Comparison of ENCODE assay signal across 22 cellular contexts in genomic region chr1:44651069-44651468, GRCh38. TPM values are rescaled to one million over a fixed set of nuclear protein-coding genes. Genes with fewer than 3 reads are reported as not detected.
A peak's percentile ranks its signal among the peaks of the same experiment; 100 is the strongest.
DNase-seq lines count a peak whose midpoint lies in the region; ATAC-seq, FAIRE-seq and TF ChIP-seq lines count a peak whose summit lies in the region.
"Had no signal": no experiment of that assay in that cellular context is flagged by ENCODE, and none has a peak within 500 bp of the region (broad histone marks: within the 10 kb centered on the region; RNA-seq: fewer than 3 reads in every experiment).

No MANE protein-coding gene starts in this region.

- H3K27me3 ChIP-seq in breast epithelium (no peaks in the 10 kb centered on the region), GM12878 (replicated peaks in 1 of 2; ENCODE audit: control insufficient read depth in 2 of 2, insufficient read depth in 2 of 2, low read length in 1 of 2) (no peaks in the 10 kb centered on the region), HepG2 (ENCODE audit: control insufficient read depth in 1 of 2, insufficient read depth in 2 of 2, low read length in 2 of 2) (no peaks in the 10 kb centered on the region)
- H3K27me3 ChIP-seq: BLaER1 treated with 17β-estradiol and CSF1 and Interleukin-3, amounts not matched to agents 10 nM and 100 nM; SJSA1 had no signal

- H3K9me3 ChIP-seq in breast epithelium (no peaks in the 10 kb centered on the region), GM12878 (replicated peaks; ENCODE audit: control insufficient read depth, insufficient read depth, low read length) (no peaks in the 10 kb centered on the region), HepG2 (ENCODE audit: low read length) (no peaks in the 10 kb centered on the region)
- H3K9me3 ChIP-seq: BLaER1 treated with 17β-estradiol and CSF1 and Interleukin-3, amounts not matched to agents 10 nM and 100 nM had no signal

- no peak overlapping the region for H3K9ac ChIP-seq in GM12878 (ENCODE audit: control insufficient read depth, insufficient read depth, low read length)
- no peak overlapping the region for H3K9ac ChIP-seq in HepG2 (ENCODE audit: insufficient read depth, low read depth, low read length)
- H3K9ac ChIP-seq: BLaER1 treated with 17β-estradiol and CSF1 and Interleukin-3, amounts not matched to agents 10 nM and 100 nM had no signal

- no peak for ATAC-seq in GM12878
- ATAC-seq in HepG2: no peak
- no peak for ATAC-seq in GM19467 (IDR thresholded peaks at IDR 0.05; ENCODE audit: unreplicated experiment)

- no peak overlapping the region for H3K4me2 ChIP-seq in GM12878 (ENCODE audit: control insufficient read depth, insufficient read depth)
- H3K4me2 ChIP-seq in HepG2 (ENCODE audit: low read depth, low read length): no peak overlapping the region
- H3K4me2 ChIP-seq: BLaER1 treated with 17β-estradiol and CSF1 and Interleukin-3, amounts not matched to agents 10 nM and 100 nM; PC-9 had no signal

- H3K79me2 ChIP-seq in GM12878 (ENCODE audit: control insufficient read depth, insufficient read depth, low read length) (no peaks in the 10 kb centered on the region), HepG2 (ENCODE audit: insufficient read depth, low read length) (no peaks in the 10 kb centered on the region)

- H3K9me3 Mint-ChIP-seq in MCF 10A (ENCODE audit: unreplicated experiment): no peaks in the 10 kb centered on the region
- no peaks in the 10 kb centered on the region for H3K9me3 Mint-ChIP-seq in activated T-helper 1 cell treated with anti-CD3 and anti-CD28 coated beads, Interleukin-12 subunit alpha, Interleukin-12 subunit beta, Interleukin-2, Interleukin-4 antibody, amounts not matched to agents 30 ng/mL and 10 ng/mL and 1 ng/mL, durations not matched to agents 14 hours and 24 hours and 36 hours
- H3K9me3 Mint-ChIP-seq: CD8-positive, alpha-beta memory T cell; H9 had no signal

- no peak for FAIRE-seq in GM12878 (lab: Jason Lieb, UNC)
- FAIRE-seq in HepG2 (lab: Jason Lieb, UNC): no peak
- FAIRE-seq: GM19239 had no signal

- H3K4me1 Mint-ChIP-seq in MCF 10A (ENCODE audit: insufficient read depth, unreplicated experiment): no peaks in the 10 kb centered on the region
- no peaks in the 10 kb centered on the region for H3K4me1 Mint-ChIP-seq in activated T-helper 1 cell treated with anti-CD3 and anti-CD28 coated beads, Interleukin-12 subunit alpha, Interleukin-12 subunit beta, Interleukin-2, Interleukin-4 antibody, amounts not matched to agents 30 ng/mL and 10 ng/mL and 1 ng/mL, durations not matched to agents 14 hours and 24 hours and 36 hours (ENCODE audit: low read depth)

- no peaks in the 10 kb centered on the region for H3K27me3 Mint-ChIP-seq in MCF 10A (ENCODE audit: insufficient read depth, unreplicated experiment)
- H3K27me3 Mint-ChIP-seq in activated T-helper 1 cell treated with anti-CD3 and anti-CD28 coated beads, Interleukin-12 subunit alpha, Interleukin-12 subunit beta, Interleukin-2, Interleukin-4 antibody, amounts not matched to agents 30 ng/mL and 10 ng/mL and 1 ng/mL, durations not matched to agents 14 hours and 24 hours and 36 hours (ENCODE audit: insufficient read depth): no peaks in the 10 kb centered on the region
- H3K27me3 Mint-ChIP-seq: CD8-positive, alpha-beta memory T cell had no signal

- no peak overlapping the region for H3K27ac Mint-ChIP-seq in MCF 10A (ENCODE audit: low read depth, unreplicated experiment)
- H3K27ac Mint-ChIP-seq in activated T-helper 1 cell treated with anti-CD3 and anti-CD28 coated beads, Interleukin-12 subunit alpha, Interleukin-12 subunit beta, Interleukin-2, Interleukin-4 antibody, amounts not matched to agents 30 ng/mL and 10 ng/mL and 1 ng/mL, durations not matched to agents 14 hours and 24 hours and 36 hours: no peak overlapping the region

- CTCF ChIA-PET in MCF 10A (lab: Yijun Ruan, JAX) (interaction anchor here (1.3 to 4.4 kb wide), 8 partner anchors 10 to 646 kb away, joined by 3 to 70 read pairs (median 31); partner anchors contain the start of genes ARMH1 and TMEM53), GM12878 (lab: Yijun Ruan, JAX) (interaction anchor here (1.0 to 4.4 kb wide), 8 partner anchors 18 to 302 kb away, joined by 4 to 76 read pairs (median 32); partner anchors contain the start of genes ARMH1 and TMEM53), HepG2 (lab: Yijun Ruan, JAX; ENCODE audit: low intra/inter-chr PET ratio, low total read pairs) (no interaction called here)

- H3K4me3 ChIP-seq in breast epithelium (no peak overlapping the region), GM12878 (no peak overlapping the region), HepG2 (replicated peaks in 1 of 3; ENCODE audit: insufficient read depth in 1 of 3, low read depth in 2 of 3, low read length in 3 of 3) (no peak overlapping the region)
- H3K4me3 ChIP-seq: BLaER1 treated with 17β-estradiol and CSF1 and Interleukin-3, amounts not matched to agents 10 nM and 100 nM; PC-9; SJSA1 had no signal

- SMC1A ChIA-PET in GM12878 (lab: Charles Lee; ENCODE audit: uncharacterized antibody, unreplicated experiment): interaction anchor here (2.8 to 3.0 kb wide), 4 partner anchors 18 to 272 kb away, joined by 12 to 32 read pairs (median 16); partner anchors contain the start of genes ARMH1 and TMEM53

- TF ChIP-seq EP300 in GM12878 (IDR thresholded peaks at IDR 0.05; ENCODE audit: borderline replicate concordance in 1 of 2, control insufficient read depth in 1 of 2, low read depth in 2 of 2, low read length in 2 of 2) (no peak), HepG2 (IDR thresholded peaks at IDR 0.05; ENCODE audit: low read depth in 2 of 2, low read length in 2 of 2) (no peak), HepG2 (CRISPR knock-in tag; IDR thresholded peaks at IDR 0.05; ENCODE audit: borderline replicate concordance) (no peak)

- intact Hi-C loops in MCF 10A (cut with micrococcal nuclease) (no loop called here), breast epithelium (cut with DNase I; ENCODE audit: low total_unique reads) (no loop called here), GM12878 (cut with micrococcal nuclease; ENCODE audit: unreplicated experiment) (loop anchor here (5.0 to 10.0 kb wide), 2 partner anchors 274 to 436 kb away; partner anchors contain the start of gene DMAP1), HepG2 (cut with micrococcal nuclease; ENCODE audit: unreplicated experiment) (loop anchor here (5.0 kb wide), 1 partner anchor 56 kb away; no protein-coding TSS in a partner anchor)
- intact Hi-C loops in activated T-helper 1 cell treated with anti-CD3 and anti-CD28 coated beads, Interleukin-12 subunit alpha, Interleukin-12 subunit beta, Interleukin-2, Interleukin-4 antibody, amounts not matched to agents 30 ng/mL and 10 ng/mL and 1 ng/mL, durations not matched to agents 14 hours and 24 hours and 36 hours (cut with micrococcal nuclease): no loop called here

- 71% methylated on average over 8 of the region's 8 CpGs for WGBS in GM12878 (ENCODE audit: insufficient coverage, insufficient replicate concordance, low lambda C conversion rate, missing lambda C conversion rate)
- 98% methylated on average over 8 of the region's 8 CpGs for WGBS in HepG2 (ENCODE audit: low lambda C conversion rate)

- POLR2A ChIA-PET in MCF 10A (lab: Yijun Ruan, JAX): interaction anchor here (1.3 to 3.0 kb wide), 3 partner anchors 10 to 438 kb away, joined by 4 to 11 read pairs (median 4); partner anchors contain the start of gene DMAP1
- POLR2A ChIA-PET in GM12878 (lab: Charles Lee): interaction anchor here (0.6 kb wide), 1 partner anchor 17 kb away, joined by 4 read pairs; no protein-coding TSS in a partner anchor
- POLR2A ChIA-PET in HepG2 (lab: Yijun Ruan, JAX): interaction anchor here (1.1 to 3.7 kb wide), 2 partner anchors 10 to 19 kb away, joined by 4 to 25 read pairs; no protein-coding TSS in a partner anchor

- DNase-seq in MCF 10A (ENCODE audit: unreplicated experiment) (no peak), breast epithelium (ENCODE audit: low spot score in 2 of 2) (no peak), GM12878 (ENCODE audit: low read depth, low spot score) (no peak), HepG2 (ENCODE audit: low spot score) (no peak), NCI-H2171 (lab: John Stamatoyannopoulos, UW) (no peak), epidermal melanocyte (ENCODE audit: insufficient read length, low spot score) (no peak)
- DNase-seq in activated T-helper 1 cell treated with anti-CD3 and anti-CD28 coated beads, Interleukin-12 subunit alpha, Interleukin-12 subunit beta, Interleukin-2, Interleukin-4 antibody, amounts not matched to agents 30 ng/mL and 10 ng/mL and 1 ng/mL, durations not matched to agents 14 hours and 24 hours and 36 hours (ENCODE audit: low spot score): no peak
- DNase-seq: 8988T; CD8-positive, alpha-beta memory T cell; DMS153; EL; MV-4-11; NCI-H1930; NCI-H2171 treated with DMSO at 0.1 percent for 48 hours; NCI-H446 treated with DMSO at 0.1 percent for 48 hours; PC-9 had no signal

- H3K4me1 ChIP-seq in breast epithelium: no peaks in the 10 kb centered on the region
- H3K4me1 ChIP-seq in GM12878 (ENCODE audit: control insufficient read depth, insufficient read depth, low read length): no peaks in the 10 kb centered on the region
- peaks cover 14% of the 10 kb centered on the region for H3K4me1 ChIP-seq in HepG2 (ENCODE audit: insufficient read depth, low read length)
- H3K4me1 ChIP-seq: BLaER1 treated with 17β-estradiol and CSF1 and Interleukin-3, amounts not matched to agents 10 nM and 100 nM; SJSA1 had no signal

- no peak overlapping the region for H3K4me3 Mint-ChIP-seq in MCF 10A (ENCODE audit: unreplicated experiment)
- no peak overlapping the region for H3K4me3 Mint-ChIP-seq in activated T-helper 1 cell treated with anti-CD3 and anti-CD28 coated beads, Interleukin-12 subunit alpha, Interleukin-12 subunit beta, Interleukin-2, Interleukin-4 antibody, amounts not matched to agents 30 ng/mL and 10 ng/mL and 1 ng/mL, durations not matched to agents 14 hours and 24 hours and 36 hours
- H3K4me3 Mint-ChIP-seq: CD8-positive, alpha-beta memory T cell; H9 had no signal

- TF ChIP-seq CTCF in MCF 10A (IDR thresholded peaks at IDR 0.05; ENCODE audit: unreplicated experiment) (no peak), breast epithelium (IDR thresholded peaks at IDR 0.05) (no peak), GM12878 (IDR thresholded peaks at IDR 0.05 in 2 of 3, conservative IDR thresholded peaks at IDR 0.05 in 1 of 3; ENCODE audit: control insufficient read depth in 2 of 3, extremely low read depth in 1 of 3, insufficient read depth in 1 of 3, low read depth in 3 of 3, low read length in 3 of 3) (no peak), HepG2 (CRISPR knock-in tag; IDR thresholded peaks at IDR 0.05) (no peak)

- H2AFZ ChIP-seq in GM12878 (ENCODE audit: control insufficient read depth, low read depth, low read length): no peak overlapping the region
- H2AFZ ChIP-seq in HepG2 (ENCODE audit: low read length): no peak overlapping the region
- H2AFZ ChIP-seq: PC-9 had no signal

- no peak for TF ChIP-seq RAD21 in GM12878 (IDR thresholded peaks at IDR 0.05; ENCODE audit: insufficient read depth, low read depth, low read length)
- no peak for TF ChIP-seq RAD21 in HepG2 (CRISPR knock-in tag; IDR thresholded peaks at IDR 0.05)

- TF ChIP-seq POLR2A in breast epithelium (IDR thresholded peaks at IDR 0.05) (no peak), GM12878 (IDR thresholded peaks at IDR 0.05; ENCODE audit: low read depth, low read length) (no peak), HepG2 (IDR thresholded peaks at IDR 0.05; ENCODE audit: insufficient read depth in 1 of 2, low read depth in 2 of 2, low read length in 2 of 2) (0 out of 4 replicates have a peak, but pooled peaks of 1 of the 2 experiments have one; percentile 2)

- BruUV-seq in MCF 10A (replicated peaks; lab: Mats Ljungman, UMichigan) (TSS peak; percentile 65), GM12878 (replicated peaks; lab: Mats Ljungman, UMichigan) (TSS peak; percentile 59), HepG2 (replicated peaks; lab: Mats Ljungman, UMichigan) (no TSS peak)

- H3K36me3 ChIP-seq in breast epithelium: no peaks in the 10 kb centered on the region
- peaks cover 19% of the 10 kb centered on the region in 2 experiments for H3K36me3 ChIP-seq in GM12878 (ENCODE audit: control insufficient read depth in 2 of 2, insufficient read depth in 2 of 2, low read length in 1 of 2)
- peaks cover 35 to 57% of the 10 kb centered on the region in 2 experiments for H3K36me3 ChIP-seq in HepG2 (replicated peaks in 1 of 2; ENCODE audit: control insufficient read depth in 1 of 2, insufficient read depth in 2 of 2, low read length in 2 of 2)

- in situ Hi-C loops in GM12878 (cut with MboI) (no loop called here), HepG2 (cut with HindIII; ENCODE audit: extremely low pct_ligation_motif_present, low pct_unique_long_range_greater_than_20kb) (loop anchor here (5.0 kb wide), 1 partner anchor 44 kb away; no protein-coding TSS in a partner anchor)

- H3K27ac ChIP-seq in breast epithelium (no peak overlapping the region), GM12878 (ENCODE audit: control insufficient read depth, insufficient read depth) (no peak overlapping the region), HepG2 (ENCODE audit: extremely low read length, insufficient read depth, low read length) (no peak overlapping the region)
- H3K27ac ChIP-seq: BLaER1 treated with 17β-estradiol and CSF1 and Interleukin-3, amounts not matched to agents 10 nM and 100 nM; PC-9; SJSA1 had no signal

- H3K36me3 Mint-ChIP-seq in MCF 10A (ENCODE audit: insufficient read depth, unreplicated experiment): peaks cover 26% of the 10 kb centered on the region
- H3K36me3 Mint-ChIP-seq in activated T-helper 1 cell treated with anti-CD3 and anti-CD28 coated beads, Interleukin-12 subunit alpha, Interleukin-12 subunit beta, Interleukin-2, Interleukin-4 antibody, amounts not matched to agents 30 ng/mL and 10 ng/mL and 1 ng/mL, durations not matched to agents 14 hours and 24 hours and 36 hours (ENCODE audit: low read depth): peaks cover 29% of the 10 kb centered on the region

- RAD21 ChIA-PET in GM12878 (lab: Charles Lee; ENCODE audit: unreplicated experiment): interaction anchor here (0.9 to 2.9 kb wide), 3 partner anchors 27 to 273 kb away, joined by 3 to 15 read pairs (median 4); no protein-coding TSS in a partner anchor

- no peaks in the 10 kb centered on the region for H4K20me1 ChIP-seq in GM12878 (ENCODE audit: control insufficient read depth, insufficient read depth)
- H4K20me1 ChIP-seq in HepG2 (ENCODE audit: insufficient read depth, low read length): no peaks in the 10 kb centered on the region

RNA-seq across cellular contexts. Expression of gene TMEM53, which starts 23.2 kb away (rescaled TPM):
- total RNA-seq in MCF 10A (2022) (2.2 TPM in 2 replicates), breast epithelium (1 to 10 TPM; 8.3 to 9.4 (median 9.2) TPM), GM12878 (2014; rRNA removed) (11.7 and 16.7 TPM in 2 replicates), GM12878 (2014; rRNA removed; fragmentation: Illumina TruSeq; extraction: Trizol) (6.9 and 7.1 TPM in 2 replicates), GM12878 (2021) (13.2 and 13.8 TPM in 2 replicates), HepG2 (2016; rRNA removed; fragmentation: Illumina TruSeq; extraction: Trizol) (12.6 and 13.8 TPM in 2 replicates)
- 6.8 and 6.9 TPM in 2 replicates for total RNA-seq in GM12878 (2013; cell fraction: nucleolus; rRNA removed)
- polyA plus RNA-seq in GM12878 (2011; ENCODE audit: low read depth): 4.5 TPM
- polyA plus RNA-seq in GM12878 (2011; rRNA removed) (3.8 and 6.6 TPM in 2 replicates), GM12878 (2014; fragmentation: Illumina TruSeq; extraction: Trizol) (4.6 and 8.4 TPM in 2 replicates), GM12878 (2014; fragmentation: Nextera tagmentation; extraction: Ambion mirVana) (1 to 10 TPM; 3.1 to 6.2 TPM), GM12878 (2014; rRNA removed) (17.4 and 18.4 TPM in 2 replicates), GM12878 (2016; fragmentation: Nextera tagmentation; extraction: Ambion mirVana) (10 to 100 TPM; 22.5 to 23.9 TPM), HepG2 (2011; rRNA removed) (20.2 and 22.3 TPM in 2 replicates)
- 15.3 and 18.0 TPM in 2 replicates for polyA plus RNA-seq in GM12878 (2011; cell fraction: cytosol; rRNA removed)
- polyA plus RNA-seq in GM12878 (2011; cell fraction: nucleus; rRNA removed): 10.2 and 12.0 TPM in 2 replicates
- 10.5 and 12.2 TPM in 2 replicates for polyA plus RNA-seq in GM12878 (2012)
- 5.7 and 11.4 TPM in 2 replicates for polyA minus RNA-seq in GM12878 (2011; rRNA and poly(A)+ RNA removed)
- polyA minus RNA-seq in GM12878 (2011; cell fraction: cytosol; rRNA and poly(A)+ RNA removed): 5.7 and 6.1 TPM in 2 replicates
- polyA minus RNA-seq in GM12878 (2011; cell fraction: nucleus; rRNA and poly(A)+ RNA removed): 2.7 and 3.1 TPM in 2 replicates
- 9.7 and 10.8 TPM in 2 replicates for total RNA-seq in HepG2 (2016; cell fraction: cytosol; rRNA removed; fragmentation: Illumina TruSeq; extraction: Trizol; ENCODE audit: low read depth)
- total RNA-seq in HepG2 (2016; cell fraction: insoluble cytoplasmic fraction; rRNA removed; fragmentation: Illumina TruSeq; extraction: Trizol): 11.0 and 12.5 TPM in 2 replicates
- 11.8 and 17.4 TPM in 2 replicates for total RNA-seq in HepG2 (2016; cell fraction: membrane; rRNA removed; fragmentation: Illumina TruSeq; extraction: Trizol)
- total RNA-seq in HepG2 (2016; cell fraction: nucleus; rRNA removed; fragmentation: Illumina TruSeq; extraction: Trizol): 5.8 and 7.3 TPM in 2 replicates
- 23.3 and 31.3 TPM in 2 replicates for polyA plus RNA-seq in HepG2 (2011; cell fraction: cytosol; rRNA removed)
- 16.1 and 17.2 TPM in 2 replicates for polyA plus RNA-seq in HepG2 (2011; cell fraction: nucleus; rRNA removed)
- polyA plus RNA-seq in HepG2 (2012): 14.0 and 14.1 TPM in 2 replicates
- polyA plus RNA-seq in HepG2 (2016; cell fraction: cytosol; fragmentation: Illumina TruSeq; extraction: Trizol; ENCODE audit: low read depth): 17.0 and 20.1 TPM in 2 replicates
- polyA plus RNA-seq in HepG2 (2016; cell fraction: insoluble cytoplasmic fraction; fragmentation: Illumina TruSeq; extraction: Trizol; ENCODE audit: low read depth): 14.9 and 21.4 TPM in 2 replicates
- polyA plus RNA-seq in HepG2 (2016; cell fraction: membrane; fragmentation: Illumina TruSeq; extraction: Trizol; ENCODE audit: low read depth): 17.6 and 20.4 TPM in 2 replicates
- 14.6 and 19.8 TPM in 2 replicates for polyA plus RNA-seq in HepG2 (2016; cell fraction: nucleus; fragmentation: Illumina TruSeq; extraction: Trizol; ENCODE audit: insufficient read depth, low read depth)
- polyA minus RNA-seq in HepG2 (2011; rRNA and poly(A)+ RNA removed; ENCODE audit: low replicate concordance): 19.3 and 62.1 TPM in 2 replicates
- polyA minus RNA-seq in HepG2 (2011; cell fraction: cytosol; rRNA and poly(A)+ RNA removed): 18.5 and 20.3 TPM in 2 replicates
- 5.9 and 6.3 TPM in 2 replicates for polyA minus RNA-seq in HepG2 (2011; cell fraction: nucleus; rRNA and poly(A)+ RNA removed)
- 4.3 and 6.6 TPM in 2 replicates for total RNA-seq in activated T-helper 1 cell treated with anti-CD3 and anti-CD28 coated beads, Interleukin-12 subunit alpha, Interleukin-12 subunit beta, Interleukin-2, Interleukin-4 antibody, amounts not matched to agents 30 ng/mL and 10 ng/mL and 1 ng/mL, durations not matched to agents 14 hours and 24 hours and 36 hours

RNA-seq across cellular contexts. Expression of gene ARMH1, which starts 23.4 kb away (rescaled TPM):
- 0.65 and 0.96 TPM in 2 replicates for total RNA-seq in MCF 10A (2022)
- total RNA-seq in breast epithelium: 1 to 10 TPM; 1.8 to 3.8 (median 2.9) TPM
- 3.4 and 5.6 TPM in 2 replicates for total RNA-seq in GM12878 (2013; cell fraction: nucleolus; rRNA removed)
- 17.1 and 26.5 TPM in 2 replicates for total RNA-seq in GM12878 (2014; rRNA removed)
- total RNA-seq in GM12878 (2014; rRNA removed; fragmentation: Illumina TruSeq; extraction: Trizol): 8.5 and 10.3 TPM in 2 replicates
- total RNA-seq in GM12878 (2021): 15.9 and 18.1 TPM in 2 replicates
- 0.87 TPM for polyA plus RNA-seq in GM12878 (2011; ENCODE audit: low read depth)
- 1.7 and 2.6 TPM in 2 replicates for polyA plus RNA-seq in GM12878 (2011; rRNA removed)
- polyA plus RNA-seq in GM12878 (2011; cell fraction: cytosol; rRNA removed): 2.3 and 4.7 TPM in 2 replicates
- 36.5 and 40.7 TPM in 2 replicates for polyA plus RNA-seq in GM12878 (2011; cell fraction: nucleus; rRNA removed)
- 7.7 and 10.3 TPM in 2 replicates for polyA plus RNA-seq in GM12878 (2012)
- polyA plus RNA-seq in GM12878 (2014; fragmentation: Illumina TruSeq; extraction: Trizol): 3.8 and 8.3 TPM in 2 replicates
- polyA plus RNA-seq in GM12878 (2014; fragmentation: Nextera tagmentation; extraction: Ambion mirVana): 1 to 10 TPM in 1 of 2 experiments, under 1 TPM in 1; 0.93 to 1.8 TPM
- 43.9 and 45.9 TPM in 2 replicates for polyA plus RNA-seq in GM12878 (2014; rRNA removed)
- polyA plus RNA-seq in GM12878 (2016; fragmentation: Nextera tagmentation; extraction: Ambion mirVana): 1 to 10 TPM; 5.6 to 8.1 TPM
- 0.80 and 1.3 TPM in 2 replicates for polyA minus RNA-seq in GM12878 (2011; rRNA and poly(A)+ RNA removed)
- not detected in 2 replicates for polyA minus RNA-seq in GM12878 (2011; cell fraction: cytosol; rRNA and poly(A)+ RNA removed)
- 0.48 and 1.9 TPM in 2 replicates for polyA minus RNA-seq in GM12878 (2011; cell fraction: nucleus; rRNA and poly(A)+ RNA removed)
- not detected in 2 replicates for total RNA-seq in HepG2 (2016; rRNA removed; fragmentation: Illumina TruSeq; extraction: Trizol)
- not detected in 2 replicates for total RNA-seq in HepG2 (2016; cell fraction: cytosol; rRNA removed; fragmentation: Illumina TruSeq; extraction: Trizol; ENCODE audit: low read depth)
- total RNA-seq in HepG2 (2016; cell fraction: insoluble cytoplasmic fraction; rRNA removed; fragmentation: Illumina TruSeq; extraction: Trizol): 0.35 TPM in 1 of 2 replicates, not detected in the other
- not detected in 2 replicates for total RNA-seq in HepG2 (2016; cell fraction: membrane; rRNA removed; fragmentation: Illumina TruSeq; extraction: Trizol)
- total RNA-seq in HepG2 (2016; cell fraction: nucleus; rRNA removed; fragmentation: Illumina TruSeq; extraction: Trizol): not detected in 2 replicates
- 0.69 and 1.1 TPM in 2 replicates for polyA plus RNA-seq in HepG2 (2011; rRNA removed)
- polyA plus RNA-seq in HepG2 (2011; cell fraction: cytosol; rRNA removed): 0.37 and 0.52 TPM in 2 replicates
- 5.8 and 7.5 TPM in 2 replicates for polyA plus RNA-seq in HepG2 (2011; cell fraction: nucleus; rRNA removed)
- 0.35 and 1.7 TPM in 2 replicates for polyA plus RNA-seq in HepG2 (2012)
- polyA plus RNA-seq in HepG2 (2016; cell fraction: cytosol; fragmentation: Illumina TruSeq; extraction: Trizol; ENCODE audit: low read depth): not detected in 2 replicates
- not detected in 2 replicates for polyA plus RNA-seq in HepG2 (2016; cell fraction: insoluble cytoplasmic fraction; fragmentation: Illumina TruSeq; extraction: Trizol; ENCODE audit: low read depth)
- polyA plus RNA-seq in HepG2 (2016; cell fraction: membrane; fragmentation: Illumina TruSeq; extraction: Trizol; ENCODE audit: low read depth): not detected in 2 replicates
- not detected in 2 replicates for polyA plus RNA-seq in HepG2 (2016; cell fraction: nucleus; fragmentation: Illumina TruSeq; extraction: Trizol; ENCODE audit: insufficient read depth, low read depth)
- polyA minus RNA-seq in HepG2 (2011; rRNA and poly(A)+ RNA removed; ENCODE audit: low replicate concordance): 2.2 TPM in 1 of 2 replicates, not detected in the other
- not detected in 2 replicates for polyA minus RNA-seq in HepG2 (2011; cell fraction: cytosol; rRNA and poly(A)+ RNA removed)
- 1.7 TPM in 1 of 2 replicates, not detected in the other for polyA minus RNA-seq in HepG2 (2011; cell fraction: nucleus; rRNA and poly(A)+ RNA removed)
- total RNA-seq in activated T-helper 1 cell treated with anti-CD3 and anti-CD28 coated beads, Interleukin-12 subunit alpha, Interleukin-12 subunit beta, Interleukin-2, Interleukin-4 antibody, amounts not matched to agents 30 ng/mL and 10 ng/mL and 1 ng/mL, durations not matched to agents 14 hours and 24 hours and 36 hours: 95.3 and 99.8 TPM in 2 replicates
- total RNA-seq: HT1080, SJSA1 had no signal

Comparison
In these comparisons a context has a peak if more than half of its experiments do, and no peak if none do; other contexts are left out.
1. intact Hi-C loops: an anchor here in GM12878 (5.0 to 10.0 kb wide) and HepG2 (5.0 kb wide); none called in MCF 10A, breast epithelium and activated T-helper 1 cell treated with anti-CD3 and anti-CD28 coated beads, Interleukin-12 subunit alpha, Interleukin-12 subunit beta, Interleukin-2, Interleukin-4 antibody, amounts not matched to agents 30 ng/mL and 10 ng/mL and 1 ng/mL, durations not matched to agents 14 hours and 24 hours and 36 hours.